Comparison of ENCODE assay signal across 19 cellular contexts in the genomic region with DNA sequence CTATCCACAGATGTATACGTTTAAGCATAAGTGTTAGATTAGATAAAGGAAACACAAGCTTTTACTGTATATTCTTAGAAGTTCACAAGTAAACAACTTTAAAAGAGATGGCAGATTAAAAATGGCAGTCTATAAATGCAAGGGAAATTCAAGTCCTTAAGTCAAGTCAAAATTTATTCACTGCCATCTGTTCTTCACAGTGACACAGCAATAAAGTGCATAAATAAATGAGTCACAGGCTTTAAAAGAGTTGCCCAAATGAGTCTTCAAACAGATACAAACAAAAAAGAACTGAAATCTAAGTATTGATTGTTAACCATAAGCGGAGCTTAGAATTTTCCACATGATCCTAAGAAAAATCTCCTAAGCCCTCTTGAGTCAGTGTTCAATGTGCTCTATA. TPM values are rescaled to one million over a fixed set of nuclear protein-coding genes. Genes with fewer than 3 reads are reported as not detected.
DNase-seq lines count a peak whose midpoint lies in the region; ATAC-seq and TF ChIP-seq lines count a peak whose summit lies in the region.
"Had no signal": no experiment of that assay in that cellular context is flagged by ENCODE, and none has a peak within 500 bp of the region (broad histone marks: within the 10 kb centered on the region; RNA-seq: fewer than 3 reads in every experiment).

No MANE protein-coding gene starts in this region.

- POLR2A ChIA-PET in Caco-2 (lab: Charles Lee), result no interaction called here

- no peak overlapping the region for H3K4me3 Mint-ChIP-seq in Caco-2 (ENCODE audit: unreplicated experiment)
- H3K4me3 Mint-ChIP-seq: CD14-positive monocyte, H9 had no signal

- BruUV-seq in Caco-2 (replicated peaks; lab: Mats Ljungman, UMichigan), result no TSS peak

- no peak for TF ChIP-seq CTCF in fibroblast of mammary gland (conservative IDR thresholded peaks at IDR 0.05; ENCODE audit: control insufficient read depth, insufficient read depth, low read depth, low read length)
- no peak for TF ChIP-seq CTCF in Caco-2 (IDR thresholded peaks at IDR 0.05; ENCODE audit: insufficient read depth in 1 of 2, low read depth in 1 of 2, low read length in 1 of 2, severe bottlenecking in 1 of 2, unreplicated experiment in 1 of 2)

- H3K27ac Mint-ChIP-seq in Caco-2 (ENCODE audit: unreplicated experiment), result no peak overlapping the region
- no peak overlapping the region for H3K27ac Mint-ChIP-seq in activated naive CD4-positive, alpha-beta T cell treated with anti-CD3 and anti-CD28 coated beads, Interleukin-2, amount 50 U/mL, for 72 hours
- H3K27ac Mint-ChIP-seq: CD14-positive monocyte, H9 had no signal

- H3K27me3 ChIP-seq in Caco-2 (replicated peaks; ENCODE audit: control insufficient read depth, insufficient read depth, low read length), result no peaks in the 10 kb centered on the region

- no peaks in the 10 kb centered on the region for H3K4me1 Mint-ChIP-seq in Caco-2 (ENCODE audit: low read depth, unreplicated experiment)
- H3K4me1 Mint-ChIP-seq: H9 had no signal

- no peaks in the 10 kb centered on the region for H3K36me3 ChIP-seq in Caco-2 (ENCODE audit: control insufficient read depth, insufficient read depth, low read length)

- H3K9me3 ChIP-seq in Caco-2, result no peaks in the 10 kb centered on the region; the same call in 1 of the 2 replicates

- H3K9me3 Mint-ChIP-seq in Caco-2 (ENCODE audit: unreplicated experiment), result no peaks in the 10 kb centered on the region
- H3K9me3 Mint-ChIP-seq in activated naive CD4-positive, alpha-beta T cell treated with anti-CD3 and anti-CD28 coated beads, Interleukin-2, amount 50 U/mL, for 72 hours, result no peaks in the 10 kb centered on the region
- H3K9me3 Mint-ChIP-seq: H9 had no signal

- no peaks in the 10 kb centered on the region for H3K4me1 ChIP-seq in Caco-2

- H3K27me3 Mint-ChIP-seq in Caco-2 (ENCODE audit: insufficient read depth, unreplicated experiment), result no peaks in the 10 kb centered on the region

- intact Hi-C loops in Caco-2 (cut with micrococcal nuclease; ENCODE audit: unreplicated experiment), result no loop called here

- CTCF ChIA-PET in Caco-2 (lab: Charles Lee), result no interaction called here

- peaks cover 7% of the 10 kb centered on the region for H3K36me3 Mint-ChIP-seq in Caco-2 (ENCODE audit: insufficient read depth, unreplicated experiment)
- no peaks in the 10 kb centered on the region for H3K36me3 Mint-ChIP-seq in activated naive CD4-positive, alpha-beta T cell treated with anti-CD3 and anti-CD28 coated beads, Interleukin-2, amount 50 U/mL, for 72 hours
- H3K36me3 Mint-ChIP-seq: CD14-positive monocyte had no signal

- peak; percentile 0 for DNase-seq in NCI-H1436 treated with DMSO at 0.1 percent for 48 hours (lab: John Stamatoyannopoulos, UW)
- no peak for DNase-seq in NCI-H1436 (lab: John Stamatoyannopoulos, UW)
- peak; percentile 38 for DNase-seq in M059J (ENCODE audit: low read depth)
- DNase-seq in fibroblast of mammary gland (ENCODE audit: low read depth), result peak; percentile 13
- DNase-seq in superior temporal gyrus (ENCODE audit: extremely low spot score), result peak; percentile 23
- DNase-seq in Caco-2, result no peak
- no peak for DNase-seq in activated naive CD4-positive, alpha-beta T cell treated with anti-CD3 and anti-CD28 coated beads, Interleukin-2, amount 50 U/mL, for 72 hours (ENCODE audit: low spot score in 2 of 2)
- DNase-seq in activated CD4-positive, alpha-beta T cell treated with anti-CD3 and anti-CD28 coated beads, Interleukin-2, amount 50 U/mL, for 4 hours, result no peak
- DNase-seq: 8988T, Calu3, H9, Kasumi-1, MV-4-11, NCI-H146, NCI-H774, SHP77 had no signal

- ATAC-seq in activated naive CD4-positive, alpha-beta T cell treated with anti-CD3 and anti-CD28 coated beads, Interleukin-2, amount 50 U/mL, for 72 hours, result no peak
- ATAC-seq: Panc1, SK-N-SH treated with all-trans-retinoic acid at 6 μM for 48 hours had no signal

- H3K4me3 ChIP-seq in fibroblast of mammary gland (ENCODE audit: control insufficient read depth, low read depth, low read length) (no peak overlapping the region), Caco-2 (ENCODE audit: low read depth, low read length) (no peak overlapping the region)

RNA-seq across cellular contexts. Expression of gene KCNH1, which starts 50.0 kb away (rescaled TPM):
- 2.8 and 3.2 TPM in 2 replicates for total RNA-seq in M059J (2014; rRNA removed; shearing (Covaris generic))
- 0.16 TPM in 1 of 2 replicates, not detected in the other for total RNA-seq in Caco-2 (2022)
- not detected for total RNA-seq in activated naive CD4-positive, alpha-beta T cell treated with anti-CD3 and anti-CD28 coated beads, Interleukin-2, amount 50 U/mL, for 72 hours
- total RNA-seq: Calu3 had no signal

Comparison
In these comparisons a context has a peak if more than half of its experiments do, and no peak if none do; other contexts are left out.
1. DNase-seq: peak in NCI-H1436 treated with DMSO at 0.1 percent for 48 hours (single experiment), M059J (single experiment), fibroblast of mammary gland (single experiment) and superior temporal gyrus (single experiment); none in NCI-H1436 (single experiment), Caco-2 (0 of 2), activated naive CD4-positive, alpha-beta T cell treated with anti-CD3 and anti-CD28 coated beads, Interleukin-2, amount 50 U/mL, for 72 hours (0 of 2) and activated CD4-positive, alpha-beta T cell treated with anti-CD3 and anti-CD28 coated beads, Interleukin-2, amount 50 U/mL, for 4 hours (0 of 2).